In the genomic region with DNA sequence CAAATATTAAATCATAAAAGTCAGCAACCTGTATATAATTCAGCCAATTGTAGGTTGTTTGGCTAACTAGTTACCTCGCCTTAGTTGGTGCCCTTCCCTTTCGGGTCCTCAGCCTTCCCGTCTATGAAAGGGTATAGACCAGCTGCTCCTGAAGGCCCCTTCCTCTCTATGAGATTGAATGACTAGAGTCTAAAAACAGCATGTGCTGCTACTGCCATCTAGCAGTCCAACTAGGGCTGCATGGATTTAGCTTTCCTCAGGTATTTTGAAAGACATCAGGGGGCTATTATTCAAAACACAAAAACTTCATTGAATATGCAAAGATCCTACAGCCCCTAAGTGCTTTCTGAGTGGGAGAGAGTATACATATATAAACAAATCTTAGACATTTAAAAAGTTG, we compare ENCODE assay signal across 8 cellular contexts.
DNase-seq lines count a peak whose midpoint lies in the region; ATAC-seq lines count a peak whose summit lies in the region.

No MANE protein-coding gene starts in this region.

- no peak for ATAC-seq in HG03280 (IDR thresholded peaks at IDR 0.05; ENCODE audit: unreplicated experiment)
- no peak for ATAC-seq in HG03196 (IDR thresholded peaks at IDR 0.05; ENCODE audit: unreplicated experiment)

- DNase-seq in DMS79 (lab: John Stamatoyannopoulos, UW) (peak; percentile 9), LoVo (ENCODE audit: low spot score) (peak; percentile 12), SHP77 treated with DMSO at 0.1 percent for 48 hours (lab: John Stamatoyannopoulos, UW) (peak; percentile 75), iris pigment epithelial cell (ENCODE audit: low read depth) (peak; percentile 28)
- no peak for DNase-seq in stimulated activated CD4-positive, alpha-beta T cell treated with anti-CD3 and anti-CD28 coated beads, Interleukin-2, amount 100 ng/mL, for 48 hours
- no peak for DNase-seq in activated CD4-positive, alpha-beta T cell treated with anti-CD3 and anti-CD28 coated beads, Interleukin-2, amount 50 U/mL, for 48 hours

Comparison
In these comparisons a context has a peak if more than half of its experiments do, and no peak if none do; other contexts are left out.
1. DNase-seq: peak in DMS79 (single experiment), LoVo (single experiment), SHP77 treated with DMSO at 0.1 percent for 48 hours (single experiment) and iris pigment epithelial cell (single experiment); none in stimulated activated CD4-positive, alpha-beta T cell treated with anti-CD3 and anti-CD28 coated beads, Interleukin-2, amount 100 ng/mL, for 48 hours (0 of 2) and activated CD4-positive, alpha-beta T cell treated with anti-CD3 and anti-CD28 coated beads, Interleukin-2, amount 50 U/mL, for 48 hours (0 of 2).